Comparison of ENCODE assay signal across 1 cellular context in the genomic region with DNA sequence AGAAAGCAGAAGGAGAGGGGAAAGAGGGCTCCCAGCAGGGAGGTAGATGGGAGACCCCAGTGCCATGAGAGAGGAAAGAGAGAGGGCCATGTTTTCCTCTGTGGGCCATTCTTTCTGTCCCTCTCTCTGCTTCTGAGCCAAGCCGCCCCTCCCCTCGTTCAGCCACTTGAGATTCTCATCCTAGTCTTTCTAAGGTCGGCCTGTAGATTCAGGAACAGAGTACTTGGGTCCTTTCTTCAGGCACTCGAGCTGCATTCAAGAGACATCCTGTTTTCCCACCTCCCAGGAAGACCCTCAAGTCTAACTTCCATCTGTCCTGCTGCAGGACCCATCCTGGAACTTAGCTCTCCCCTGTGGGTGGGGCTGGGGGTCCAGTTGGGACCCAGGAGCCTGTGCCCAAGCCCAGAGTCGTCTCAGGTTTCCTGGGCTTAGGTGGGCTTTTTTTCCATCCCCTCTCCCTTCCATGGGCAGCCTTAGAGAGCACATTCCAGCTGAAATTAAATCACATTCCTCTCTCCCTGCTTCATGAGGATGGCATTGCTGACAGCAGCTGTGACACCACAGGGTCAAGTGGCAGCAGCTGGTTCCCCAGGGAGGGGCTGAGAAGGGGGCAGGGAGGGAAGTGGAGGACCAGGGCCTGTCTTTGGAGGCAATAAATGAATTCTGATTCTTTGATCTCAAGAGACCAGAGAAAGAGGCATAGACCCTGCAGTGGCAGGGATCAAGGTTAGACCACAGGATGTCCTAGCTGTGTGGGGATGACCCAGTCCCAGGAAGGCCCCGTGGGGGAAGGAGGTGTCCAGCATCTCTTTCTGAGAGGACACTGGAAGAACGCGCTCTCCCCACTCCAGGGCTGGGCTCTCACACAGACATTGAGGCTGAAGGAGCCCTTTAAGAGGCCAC.
TF ChIP-seq lines count a peak whose summit lies in the region.

No MANE protein-coding gene starts in this region.

TF ChIP-seq in HEK293, 187 proteins besides CTCF, POLR2A, EP300 and RAD21 (continued from another document):
- TF ChIP-seq KLF17 (tag by site-specific recombination; IDR thresholded peaks at IDR 0.05) (0 out of 2 replicates have a peak, but pooled peaks have one; percentile 26), ZNF302 (tag by site-specific recombination; IDR thresholded peaks at IDR 0.05; ENCODE audit: low read depth) (no peak), ZNF501 (tag by site-specific recombination; IDR thresholded peaks at IDR 0.05) (no peak), ZBTB48 (tag by site-specific recombination; IDR thresholded peaks at IDR 0.05) (peak; percentile 66; the same call in 1 of the 2 replicates), ZIC2 (tag by site-specific recombination; IDR thresholded peaks at IDR 0.05) (0 out of 2 replicates have a peak, but pooled peaks have one; percentile 13), ZBTB17 (tag by site-specific recombination; IDR thresholded peaks at IDR 0.05) (0 out of 2 replicates have a peak, but pooled peaks have one; percentile 10), ZNF530 (tag by site-specific recombination; IDR thresholded peaks at IDR 0.05; ENCODE audit: low read depth) (no peak), ZNF133 (tag by site-specific recombination; IDR thresholded peaks at IDR 0.05) (no peak)
